29 cellular contexts compared by ENCODE assay signal in genomic region chr9:86671018-86671417, GRCh38.
"Had no signal": no experiment of that assay in that cellular context is flagged by ENCODE, and none has a peak within 500 bp of the region (broad histone marks: within the 10 kb centered on the region; RNA-seq: fewer than 3 reads in every experiment).

No MANE protein-coding gene starts in this region.

- DNase-seq: stimulated activated CD4-positive, alpha-beta T cell treated with anti-CD3 and anti-CD28 coated beads, Interleukin-2, amount 100 ng/mL, for 48 hours; stimulated activated CD4-positive, alpha-beta T cell treated with anti-CD3 and anti-CD28 coated beads, Interleukin-4, amount 100 ng/mL, for 1 hour; stimulated activated CD4-positive, alpha-beta T cell treated with anti-CD3 and anti-CD28 coated beads, Interleukin-4, amount 100 ng/mL, for 24 hours; stimulated activated CD4-positive, alpha-beta T cell treated with anti-CD3 and anti-CD28 coated beads, Interleukin-4, amount 100 ng/mL, for 4 hours; stimulated activated CD8-positive, alpha-beta memory T cell treated with anti-CD3 and anti-CD28 coated beads, Interleukin-4, amount 100 ng/mL, for 48 hours; stimulated activated naive B cell treated with anti-CD40 and anti-IgM and Interleukin-4, amounts not matched to agents 10 μg/mL and 1 μg/mL and 100 μg/mL, for 72 hours; stimulated activated naive CD4-positive, alpha-beta T cell; stimulated activated naive CD4-positive, alpha-beta T cell treated with Interleukin-2 at 50 U/mL for 16 hours; stimulated activated naive CD8-positive, alpha-beta T cell treated with anti-CD3 and anti-CD28 coated beads, Interleukin-15, amount 100 ng/mL, for 72 hours; stimulated activated naive CD8-positive, alpha-beta T cell treated with anti-CD3 and anti-CD28 coated beads, Interleukin-15, Interleukin-2, amounts not matched to agents 100 U/mL and 50 U/mL, for 24 hours; stomach; substantia nigra; testis; thyroid gland; tibial artery; transverse colon; trophoblast cell; upper lobe of left lung; upper lobe of right lung; uterus had no signal

- H3K27ac ChIP-seq: stomach, suprapubic skin, testis, thoracic aorta, thyroid gland, tibial artery, tibial nerve, transverse colon, upper lobe of left lung, upper lobe of right lung, uterus, vagina had no signal

- FAIRE-seq: urothelium cell line had no signal

- H3K27ac Mint-ChIP-seq: stimulated activated effector memory CD8-positive, alpha-beta T cell treated with anti-CD3 and anti-CD28 coated beads, Interleukin-12 subunit alpha, Interleukin-12 subunit beta, amount 100 ng/mL, for 72 hours; stimulated activated memory B cell treated with anti-CD40 and anti-IgM and Interleukin-4, amounts not matched to agents 10 μg/mL and 1 μg/mL and 100 μg/mL, for 72 hours; stimulated activated naive B cell treated with anti-CD40 and anti-IgM and Interleukin-4, amounts not matched to agents 10 μg/mL and 1 μg/mL and 100 μg/mL, for 72 hours; stimulated activated naive CD8-positive, alpha-beta T cell treated with anti-CD3 and anti-CD28 coated beads, Interleukin-15, amount 100 ng/mL, for 72 hours; stimulated activated naive CD8-positive, alpha-beta T cell treated with anti-CD3 and anti-CD28 coated beads, Interleukin-15, Interleukin-2, amounts not matched to agents 100 ng/mL and 50 ng/mL, for 24 hours; type B pancreatic cell had no signal

- H3K9me3 ChIP-seq: testis, thyroid gland, transverse colon, upper lobe of right lung, uterus, vagina had no signal

- H3K27me3 ChIP-seq: suprapubic skin, testis, thyroid gland, tibial artery, tibial nerve, transverse colon, upper lobe of left lung, upper lobe of right lung, uterus, vagina had no signal

- H3K4me3 ChIP-seq: stomach, suprapubic skin, testis, thoracic aorta, thyroid gland, tibial artery, tibial nerve, transverse colon, upper lobe of left lung, upper lobe of right lung, uterus, vagina had no signal

- H3K4me1 Mint-ChIP-seq: stimulated activated memory B cell treated with anti-CD40 and anti-IgM and Interleukin-4, amounts not matched to agents 10 μg/mL and 1 μg/mL and 100 μg/mL, for 72 hours; stimulated activated naive B cell treated with anti-CD40 and anti-IgM and Interleukin-4, amounts not matched to agents 10 μg/mL and 1 μg/mL and 100 μg/mL, for 72 hours had no signal

- H3K27me3 Mint-ChIP-seq: stimulated activated memory B cell treated with anti-CD40 and anti-IgM and Interleukin-4, amounts not matched to agents 10 μg/mL and 1 μg/mL and 100 μg/mL, for 72 hours; stimulated activated naive B cell treated with anti-CD40 and anti-IgM and Interleukin-4, amounts not matched to agents 10 μg/mL and 1 μg/mL and 100 μg/mL, for 72 hours; stimulated activated naive CD8-positive, alpha-beta T cell treated with anti-CD3 and anti-CD28 coated beads, Interleukin-15, amount 100 ng/mL, for 72 hours; type B pancreatic cell had no signal

- H3K4me1 ChIP-seq: stomach, suprapubic skin, testis, thyroid gland, tibial artery, transverse colon, upper lobe of left lung, upper lobe of right lung, uterus, vagina had no signal

- H3K36me3 Mint-ChIP-seq: stimulated activated effector memory CD8-positive, alpha-beta T cell treated with anti-CD3 and anti-CD28 coated beads, Interleukin-12 subunit alpha, Interleukin-12 subunit beta, amount 100 ng/mL, for 72 hours; stimulated activated memory B cell treated with anti-CD40 and anti-IgM and Interleukin-4, amounts not matched to agents 10 μg/mL and 1 μg/mL and 100 μg/mL, for 72 hours; stimulated activated naive B cell treated with anti-CD40 and anti-IgM and Interleukin-4, amounts not matched to agents 10 μg/mL and 1 μg/mL and 100 μg/mL, for 72 hours had no signal

- H3K9me3 Mint-ChIP-seq: stimulated activated effector memory CD8-positive, alpha-beta T cell treated with anti-CD3 and anti-CD28 coated beads, Interleukin-12 subunit alpha, Interleukin-12 subunit beta, amount 100 ng/mL, for 72 hours had no signal

- H3K36me3 ChIP-seq: stomach, suprapubic skin, thoracic aorta, thyroid gland, tibial nerve, transverse colon, upper lobe of left lung, upper lobe of right lung, uterus, vagina had no signal

- ATAC-seq: stimulated activated effector memory CD8-positive, alpha-beta T cell treated with anti-CD3 and anti-CD28 coated beads, Interleukin-12 subunit alpha, Interleukin-12 subunit beta, amount 100 ng/mL, for 72 hours; stimulated activated memory B cell treated with anti-CD40 and anti-IgM and Interleukin-4, amounts not matched to agents 10 μg/mL and 1 μg/mL and 100 μg/mL, for 72 hours; stimulated activated naive B cell treated with anti-CD40 and anti-IgM and Interleukin-4, amounts not matched to agents 10 μg/mL and 1 μg/mL and 100 μg/mL, for 72 hours; stimulated activated naive CD8-positive, alpha-beta T cell treated with anti-CD3 and anti-CD28 coated beads, Interleukin-15, amount 100 ng/mL, for 72 hours; stimulated activated naive CD8-positive, alpha-beta T cell treated with anti-CD3 and anti-CD28 coated beads, Interleukin-15, Interleukin-2, amounts not matched to agents 100 U/mL and 50 U/mL, for 24 hours; upper lobe of right lung had no signal

- H3K4me3 Mint-ChIP-seq: stimulated activated effector memory CD8-positive, alpha-beta T cell treated with anti-CD3 and anti-CD28 coated beads, Interleukin-12 subunit alpha, Interleukin-12 subunit beta, amount 100 ng/mL, for 72 hours; stimulated activated memory B cell treated with anti-CD40 and anti-IgM and Interleukin-4, amounts not matched to agents 10 μg/mL and 1 μg/mL and 100 μg/mL, for 72 hours; stimulated activated naive B cell treated with anti-CD40 and anti-IgM and Interleukin-4, amounts not matched to agents 10 μg/mL and 1 μg/mL and 100 μg/mL, for 72 hours; stimulated activated naive CD8-positive, alpha-beta T cell treated with anti-CD3 and anti-CD28 coated beads, Interleukin-15, amount 100 ng/mL, for 72 hours; stimulated activated naive CD8-positive, alpha-beta T cell treated with anti-CD3 and anti-CD28 coated beads, Interleukin-15, Interleukin-2, amounts not matched to agents 100 ng/mL and 50 ng/mL, for 24 hours; type B pancreatic cell had no signal
